Comparison of ENCODE assay signal across 8 cellular contexts in the genomic region with DNA sequence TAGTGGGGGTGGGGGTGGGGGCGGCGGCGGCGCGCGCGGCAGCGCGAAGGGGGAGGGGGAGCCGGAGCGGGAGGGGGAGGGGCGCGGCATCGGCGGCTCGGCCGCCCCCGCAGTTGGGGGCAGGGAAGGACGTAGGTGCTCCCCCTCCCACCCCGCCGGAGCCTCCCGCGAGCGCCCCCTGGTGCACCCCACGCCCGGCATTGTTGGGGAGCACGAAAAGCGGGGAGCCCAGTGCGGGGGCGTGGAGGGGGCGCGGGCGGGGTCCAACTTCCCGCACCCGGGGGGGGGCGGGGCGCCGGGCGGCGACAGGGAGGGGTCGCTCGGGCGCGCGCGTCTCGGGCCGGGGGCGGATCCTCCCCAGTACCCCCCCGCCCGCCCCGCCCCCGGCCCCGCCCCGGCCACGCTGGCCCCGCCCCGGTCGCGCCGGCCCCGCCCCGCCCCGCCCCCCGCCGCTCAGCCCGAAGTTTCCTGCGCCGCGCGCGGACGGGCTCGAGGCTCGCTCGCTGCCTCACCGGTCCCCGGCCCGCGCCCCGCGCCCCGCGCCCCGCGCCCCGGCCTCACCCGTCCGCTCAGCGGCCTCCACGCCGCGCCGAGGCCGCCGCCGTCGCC. TPM values are rescaled to one million over a fixed set of nuclear protein-coding genes. Genes with fewer than 3 reads are reported as not detected.
A peak's percentile ranks its signal among the peaks of the same experiment; 100 is the strongest.
DNase-seq lines count a peak whose midpoint lies in the region; ATAC-seq and TF ChIP-seq lines count a peak whose summit lies in the region.

A gene (plus strand): TSS at position 456 of the 609 bp plus-strand sequence. CDS start 632 bp downstream, outside the sequence.

- in situ Hi-C loops in G401 (cut with HindIII; ENCODE audit: low sequenced_read_pairs): no loop called here

- no peaks in the 10 kb centered on the region for H3K36me3 Mint-ChIP-seq in nephron (ENCODE audit: low read depth)

- peaks cover 33% of the 10 kb centered on the region for H3K4me1 Mint-ChIP-seq in nephron

- DNase-seq in G401 (ENCODE audit: low spot score) (no peak), colonic mucosa (no peak), AML-193 (lab: John Stamatoyannopoulos, UW) (no peak)
- peak; percentile 16 for DNase-seq in activated CD4-positive, CD25-positive, alpha-beta regulatory T cell treated with anti-CD3 and anti-CD28 coated beads, Interleukin-2, amount 50 U/mL, for 16 hours (ENCODE audit: low read depth, low spot score)
- peak; percentile 60 for DNase-seq in stimulated activated naive CD8-positive, alpha-beta T cell treated with anti-CD3 and anti-CD28 coated beads, Interleukin-15, Interleukin-2, amounts not matched to agents 100 U/mL and 50 U/mL, for 24 hours

- TF ChIP-seq CTCF in colonic mucosa (IDR thresholded peaks at IDR 0.05): no peak
- peak; percentile 49 to 64 (median 55) for TF ChIP-seq CTCF in nephron (IDR thresholded peaks at IDR 0.05; ENCODE audit: unreplicated experiment in 3 of 3)

- no peaks in the 10 kb centered on the region for H3K4me1 ChIP-seq in colonic mucosa

- no peaks in the 10 kb centered on the region for H3K9me3 ChIP-seq in colonic mucosa

- no peaks in the 10 kb centered on the region for H3K9me3 Mint-ChIP-seq in nephron

- no peak within 1 kb of the TSS for H3K27ac Mint-ChIP-seq in nephron

- peaks cover 38% of the 10 kb centered on the region for H3K27me3 ChIP-seq in colonic mucosa

- H3K36me3 ChIP-seq in colonic mucosa: no peaks in the 10 kb centered on the region

- intact Hi-C loops in colonic mucosa (cut with DNase I): no loop called here

- H3K27me3 Mint-ChIP-seq in nephron (ENCODE audit: low read depth): no peaks in the 10 kb centered on the region

- H3K4me3 Mint-ChIP-seq in nephron: peak within 1 kb of the TSS; percentile 67 to 79 (median 70)

- peak within 1 kb of the TSS; percentile 67 for H3K27ac ChIP-seq in colonic mucosa

- peak within 1 kb of the TSS; percentile 19 for H3K4me3 ChIP-seq in colonic mucosa

- peak within 1 kb of the TSS in 1 of 2 donors; percentile 24 for H3K9ac ChIP-seq in colonic mucosa (ENCODE audit: low read depth in 2 of 2, low read length in 2 of 2)

- ATAC-seq in stimulated activated naive CD8-positive, alpha-beta T cell treated with anti-CD3 and anti-CD28 coated beads, Interleukin-15, Interleukin-2, amounts not matched to agents 100 U/mL and 50 U/mL, for 24 hours: peak; percentile 34
- no peak for ATAC-seq in GM21786 (IDR thresholded peaks at IDR 0.05; ENCODE audit: unreplicated experiment)
- ATAC-seq in GM21528 (IDR thresholded peaks at IDR 0.05; ENCODE audit: low FRiP score, unreplicated experiment): no peak

RNA-seq across cellular contexts. Expression of the gene that starts here (rescaled TPM):
- total RNA-seq in G401 (2014; rRNA removed; shearing (Covaris generic)): 14.8 and 21.8 TPM in 2 replicates
- 10 to 100 TPM in 1 of 2 donors, 1 to 10 TPM in 1; 2.1 to 14.6 TPM for total RNA-seq in colonic mucosa

Comparison
In these comparisons a context has a peak if more than half of its experiments do, and no peak if none do; other contexts are left out.
1. DNase-seq: peak in activated CD4-positive, CD25-positive, alpha-beta regulatory T cell treated with anti-CD3 and anti-CD28 coated beads, Interleukin-2, amount 50 U/mL, for 16 hours (single experiment) and stimulated activated naive CD8-positive, alpha-beta T cell treated with anti-CD3 and anti-CD28 coated beads, Interleukin-15, Interleukin-2, amounts not matched to agents 100 U/mL and 50 U/mL, for 24 hours (single experiment); none in G401 (single experiment), colonic mucosa (single experiment) and AML-193 (0 of 2).